Comparison of ENCODE assay signal across 8 cellular contexts in the genomic region with DNA sequence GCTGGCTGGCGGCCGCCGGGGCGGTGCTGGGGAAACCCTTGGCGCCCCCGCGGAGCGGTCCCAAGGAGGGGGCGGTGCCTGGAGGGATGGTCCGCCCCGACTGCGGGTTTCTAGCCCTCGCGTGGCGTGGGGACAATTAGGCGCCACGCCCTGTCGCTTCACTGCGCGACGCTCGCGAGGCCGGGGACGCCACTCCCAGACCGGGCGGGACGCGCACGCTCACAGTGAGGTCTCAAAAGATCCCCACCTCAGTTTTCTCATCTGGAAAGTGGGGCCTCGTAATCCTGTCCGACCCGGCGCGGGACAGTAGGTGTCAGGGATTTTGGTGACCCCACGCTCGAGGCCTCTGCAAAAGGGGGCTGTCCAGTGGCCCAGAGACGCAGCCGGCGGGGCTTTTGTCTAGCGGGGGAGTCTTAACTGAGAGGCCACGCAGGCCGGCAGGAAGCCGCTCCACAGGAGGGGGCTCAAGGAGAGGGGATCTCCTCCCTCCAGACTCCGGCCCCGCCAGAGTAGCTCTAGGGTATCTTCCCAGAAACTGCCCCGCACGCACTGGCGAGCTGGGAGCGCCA. TPM values are rescaled to one million over a fixed set of nuclear protein-coding genes. Genes with fewer than 3 reads are reported as not detected.
DNase-seq lines count a peak whose midpoint lies in the region; ATAC-seq and TF ChIP-seq lines count a peak whose summit lies in the region.

No MANE protein-coding gene starts in this region.

- peaks cover 32% of the 10 kb centered on the region for H3K79me2 ChIP-seq in OCI-LY7 (ENCODE audit: insufficient read depth, low read depth, low read length)

- H3K36me3 ChIP-seq in OCI-LY7 (ENCODE audit: insufficient read depth, low read length) (peaks cover 29% of the 10 kb centered on the region; the same call in 1 of the 2 replicates), esophagus squamous epithelium (peaks cover 3 to 17% (median 8%) of the 10 kb centered on the region in 3 donors)

- H3K27ac Mint-ChIP-seq in natural killer cell: peak overlapping the region; percentile 94

- H3K27ac ChIP-seq in OCI-LY7 (ENCODE audit: low read depth, low read length, poor library complexity, severe bottlenecking) (peak overlapping the region; percentile 81), esophagus squamous epithelium (peak overlapping the region; percentile 92 to 99 (median 98))

- peaks cover 4% of the 10 kb centered on the region for H3K36me3 Mint-ChIP-seq in activated T-cell treated with anti-CD3 and anti-CD28 coated beads, Interleukin-2, amount 50 U/mL, for 4 hours (ENCODE audit: insufficient read depth)
- no peaks in the 10 kb centered on the region for H3K36me3 Mint-ChIP-seq in natural killer cell

- H3K4me3 Mint-ChIP-seq in activated T-cell treated with anti-CD3 and anti-CD28 coated beads, Interleukin-2, amount 50 U/mL, for 4 hours: peak overlapping the region; percentile 93
- H3K4me3 Mint-ChIP-seq in natural killer cell: peak overlapping the region; percentile 94

- CTCF ChIA-PET in OCI-LY7 (lab: Charles Lee; ENCODE audit: unreplicated experiment): interaction anchor here (0.6 to 1.2 kb wide), 4 partner anchors 10 to 172 kb away, joined by 3 to 4 read pairs (median 4); no protein-coding TSS in a partner anchor

- peak in 1 of 4 donors; percentile 48 for TF ChIP-seq POLR2A in esophagus squamous epithelium (IDR thresholded peaks at IDR 0.05)

- intact Hi-C loops in OCI-LY7 (cut with micrococcal nuclease; ENCODE audit: unreplicated experiment): loop anchor here (2.0 kb wide), 2 partner anchors 74 to 154 kb away; partner anchors contain the start of genes ARID3B and UBL7
- intact Hi-C loops in esophagus squamous epithelium (cut with DNase I): loop anchor here (5.0 kb wide), 1 partner anchor 73 kb away; the partner anchor contains the start of gene ARID3B
- intact Hi-C loops in natural killer cell (cut with micrococcal nuclease): loop anchor here (1.0 to 10.0 kb wide), 3 partner anchors 17 to 840 kb away; partner anchors contain the start of gene SIN3A

- H3K4me1 ChIP-seq in OCI-LY7 (ENCODE audit: insufficient read depth, low read length, poor library complexity, severe bottlenecking) (peaks cover 17% of the 10 kb centered on the region), esophagus squamous epithelium (peaks cover 21 to 67% (median 23%) of the 10 kb centered on the region in 3 donors)

- no peaks in the 10 kb centered on the region for H3K27me3 ChIP-seq in esophagus squamous epithelium

- 0 out of 2 replicates have a peak, but pooled peaks have one; percentile 9 for TF ChIP-seq CTCF in OCI-LY7 (conservative IDR thresholded peaks at IDR 0.05; ENCODE audit: low read length)
- TF ChIP-seq CTCF in esophagus squamous epithelium (IDR thresholded peaks at IDR 0.05): no peak
- no peak for TF ChIP-seq CTCF in natural killer cell (IDR thresholded peaks at IDR 0.05)

- H3K9me2 ChIP-seq in OCI-LY7 (ENCODE audit: insufficient read depth, low read length): no peaks in the 10 kb centered on the region

- POLR2A ChIA-PET in OCI-LY7 (lab: Charles Lee): interaction anchor here (1.0 to 2.5 kb wide), 5 partner anchors 17 to 158 kb away, joined by 3 to 10 read pairs (median 3); partner anchors contain the start of gene ARID3B

- H3K4me1 Mint-ChIP-seq in activated T-cell treated with anti-CD3 and anti-CD28 coated beads, Interleukin-2, amount 50 U/mL, for 4 hours (ENCODE audit: low read depth): peaks cover 38% of the 10 kb centered on the region
- H3K4me1 Mint-ChIP-seq in natural killer cell: peaks cover 33 to 46% of the 10 kb centered on the region in 2 donors

- WGBS in esophagus squamous epithelium, 2 donors: 0% methylated on average over 2 of the region's 50 CpGs; no CpG with 5 or more reads in 1 of the 2 donors

- DNase-seq in AG08396 (ENCODE audit: low spot score) (peak; percentile 97), OCI-LY7 (ENCODE audit: low spot score) (peak; percentile 87), esophagus squamous epithelium (lab: John Stamatoyannopoulos, UW) (no peak), natural killer cell (peak; percentile 89)
- DNase-seq in activated T-cell treated with anti-CD3 and anti-CD28 coated beads, Interleukin-2, amount 50 U/mL, for 4 hours: peak; percentile 90
- DNase-seq in stimulated activated naive CD4-positive, alpha-beta T cell treated with Interleukin-2 at 50 U/mL for 16 hours (lab: John Stamatoyannopoulos, UW): peak; percentile 83

- ATAC-seq in GM18909 (IDR thresholded peaks at IDR 0.05; ENCODE audit: poor library complexity, unreplicated experiment): peak; percentile 45
- peak; percentile 49 for ATAC-seq in HG03175 (IDR thresholded peaks at IDR 0.05; ENCODE audit: unreplicated experiment)
- peak; percentile 47 to 58 for ATAC-seq in activated T-cell treated with anti-CD3 and anti-CD28 coated beads, Interleukin-2, amount 50 U/mL, for 4 hours
- ATAC-seq in natural killer cell: peak; percentile 67 to 86 (median 72)

- no peaks in the 10 kb centered on the region for H3K27me3 Mint-ChIP-seq in activated T-cell treated with anti-CD3 and anti-CD28 coated beads, Interleukin-2, amount 50 U/mL, for 4 hours (ENCODE audit: low read depth)
- no peaks in the 10 kb centered on the region for H3K27me3 Mint-ChIP-seq in natural killer cell (ENCODE audit: low read depth in 2 of 2)

- peak overlapping the region; percentile 93 for H3K4me2 ChIP-seq in OCI-LY7 (ENCODE audit: low read length)

- peak overlapping the region; percentile 96 for H3K4me3 ChIP-seq in OCI-LY7 (ENCODE audit: low read depth, low read length, poor library complexity, severe bottlenecking)
- H3K4me3 ChIP-seq in esophagus squamous epithelium: peak overlapping the region; percentile 72 to 95 (median 86)

- no TSS peak for BruUV-seq in OCI-LY7 (replicated peaks; lab: Mats Ljungman, UMichigan)

- peak overlapping the region; percentile 90 for H2AFZ ChIP-seq in OCI-LY7 (ENCODE audit: low read length)

- peaks cover 19% of the 10 kb centered on the region for H4K20me1 ChIP-seq in OCI-LY7 (ENCODE audit: insufficient read depth, low read length)

- no peaks in the 10 kb centered on the region for H3K9me3 ChIP-seq in OCI-LY7 (ENCODE audit: low read length)
- no peaks in the 10 kb centered on the region for H3K9me3 ChIP-seq in esophagus squamous epithelium

- H3K9me3 Mint-ChIP-seq in activated T-cell treated with anti-CD3 and anti-CD28 coated beads, Interleukin-2, amount 50 U/mL, for 4 hours: no peaks in the 10 kb centered on the region
- H3K9me3 Mint-ChIP-seq in natural killer cell: no peaks in the 10 kb centered on the region

RNA-seq across cellular contexts. Expression of gene CLK3, which starts 0.8 kb away (rescaled TPM):
- total RNA-seq in OCI-LY7 (2014; rRNA removed; shearing (Covaris generic)): 85.1 and 86.5 TPM in 2 replicates
- total RNA-seq in OCI-LY7 (2022) (87.4 and 109 TPM in 2 replicates), esophagus squamous epithelium (100 to 1,000 TPM in 1 of 4 donors, 10 to 100 TPM in 3; 46.8 to 105 (median 58.0) TPM), natural killer cell (100 to 1,000 TPM; 288 to 298 (median 293) TPM)
- total RNA-seq in activated T-cell treated with anti-CD3 and anti-CD28 coated beads, Interleukin-2, amount 50 U/mL, for 4 hours: 10 to 100 TPM; 74.0 to 78.2 (median 74.8) TPM
